In genomic region chr16:1420540-1421205, GRCh38 we compare ENCODE assay signal across 1 cellular context.
TF ChIP-seq lines count a peak whose summit lies in the region.

Gene UQCC4, minus strand, starts transcription at chr16:1420747. Its CDS starts 24 bp downstream, at chr16:1420723.

TF ChIP-seq in K562, 482 proteins besides CTCF, POLR2A, EP300 and RAD21 (continued from another document and continues in another):
- TF ChIP-seq ZNF407 (IDR thresholded peaks at IDR 0.05; ENCODE audit: low read depth), result no peak
- peak; percentile 89 for TF ChIP-seq KHSRP (IDR thresholded peaks at IDR 0.05)
- no peak for TF ChIP-seq NONO (IDR thresholded peaks at IDR 0.05; ENCODE audit: low read depth in 2 of 2, low read length in 1 of 2)
- TF ChIP-seq ATF1 (CRISPR knock-in tag; IDR thresholded peaks at IDR 0.05), result peak; percentile 96
- TF ChIP-seq ATF1 (tag; IDR thresholded peaks at IDR 0.05), result peak; percentile 99
- TF ChIP-seq KDM5B (IDR thresholded peaks at IDR 0.05; ENCODE audit: insufficient replicate concordance, low read depth, low read length), result peak; percentile 69
- no peak for TF ChIP-seq SNIP1 (IDR thresholded peaks at IDR 0.05; ENCODE audit: low read depth)
- TF ChIP-seq ZNF778 (CRISPR knock-in tag; IDR thresholded peaks at IDR 0.05), result no peak
- no peak for TF ChIP-seq SMARCA5 (IDR thresholded peaks at IDR 0.05)
- no peak for TF ChIP-seq TRIM25 (IDR thresholded peaks at IDR 0.05; ENCODE audit: borderline replicate concordance)
- TF ChIP-seq ESRRB (CRISPR knock-in tag; IDR thresholded peaks at IDR 0.05; ENCODE audit: borderline replicate concordance), result no peak
- no peak for TF ChIP-seq TAL1 (IDR thresholded peaks at IDR 0.05)
- TF ChIP-seq HMGN3 (IDR thresholded peaks at IDR 0.05; ENCODE audit: borderline replicate concordance, extremely low read depth, insufficient read length, low read depth, low read length), result peak; percentile 33
- 0 out of 2 replicates have a peak, but pooled peaks have one; percentile 34 for TF ChIP-seq ZHX1 (conservative IDR thresholded peaks at IDR 0.05; ENCODE audit: low read length)
- TF ChIP-seq ZNF133 (CRISPR knock-in tag; IDR thresholded peaks at IDR 0.05), result no peak
- TF ChIP-seq MED1 (CRISPR knock-in tag; IDR thresholded peaks at IDR 0.05; ENCODE audit: borderline replicate concordance), result no peak
- no peak for TF ChIP-seq ZNF780A (CRISPR knock-in tag; IDR thresholded peaks at IDR 0.05)
- peak; percentile 70 to 95 for TF ChIP-seq TEAD1 (CRISPR knock-in tag; IDR thresholded peaks at IDR 0.05)
- TF ChIP-seq STAT6 (CRISPR knock-in tag; IDR thresholded peaks at IDR 0.05), result no peak
- no peak for TF ChIP-seq ZNF655 (CRISPR knock-in tag; IDR thresholded peaks at IDR 0.05)
- TF ChIP-seq DNMT1 (IDR thresholded peaks at IDR 0.05), result 0 out of 2 replicates have a peak, but pooled peaks have one; percentile 8
- peak; percentile 87; the same call in 1 of the 2 replicates for TF ChIP-seq DMBX1 (CRISPR knock-in tag; IDR thresholded peaks at IDR 0.05; ENCODE audit: borderline replicate concordance)
- peak in 1 of 2 experiments; percentile 61; a peak in 1 of 4 replicates for TF ChIP-seq SRF (CRISPR knock-in tag; IDR thresholded peaks at IDR 0.05)
- TF ChIP-seq ZNF589 (CRISPR knock-in tag; IDR thresholded peaks at IDR 0.05; ENCODE audit: low read depth), result peak; percentile 73; the same call in 1 of the 2 replicates
- TF ChIP-seq STAG1 (CRISPR knock-in tag; IDR thresholded peaks at IDR 0.05; ENCODE audit: borderline replicate concordance), result no peak
- no peak for TF ChIP-seq IFI16 (CRISPR knock-in tag; IDR thresholded peaks at IDR 0.05)
- no peak for TF ChIP-seq THRA (IDR thresholded peaks at IDR 0.05)
- TF ChIP-seq ZZZ3 (IDR thresholded peaks at IDR 0.05), result peak; percentile 39; the same call in 1 of the 2 replicates
- peak; percentile 71 for TF ChIP-seq RBBP5 (IDR thresholded peaks at IDR 0.05; ENCODE audit: borderline replicate concordance, insufficient read depth, low read length, poor library complexity, severe bottlenecking)
- no peak for TF ChIP-seq BRCA1 (IDR thresholded peaks at IDR 0.05)
- no peak for TF ChIP-seq BRCA1 (CRISPR knock-in tag; IDR thresholded peaks at IDR 0.05)
- no peak for TF ChIP-seq SMARCA4 (IDR thresholded peaks at IDR 0.05)
- TF ChIP-seq MLLT1 (IDR thresholded peaks at IDR 0.05), result peak in 1 of 2 experiments; percentile 83; a peak in 2 of 4 replicates
- peak in 1 of 2 experiments; percentile 86; a peak in 2 of 4 replicates for TF ChIP-seq CSDE1 (IDR thresholded peaks at IDR 0.05)
- TF ChIP-seq FIP1L1 (IDR thresholded peaks at IDR 0.05; ENCODE audit: low read depth, low read length, poor library complexity, severe bottlenecking), result peak; percentile 45
- TF ChIP-seq TFE3 (CRISPR knock-in tag; IDR thresholded peaks at IDR 0.05), result no peak
- TF ChIP-seq RB1 (IDR thresholded peaks at IDR 0.05; ENCODE audit: low read depth), result peak; percentile 63
- TF ChIP-seq CEBPB (tag; IDR thresholded peaks at IDR 0.05), result no peak
- TF ChIP-seq MCM7 (IDR thresholded peaks at IDR 0.05), result no peak
